ENCODE assay signal across 8 cellular contexts in the genomic region with DNA sequence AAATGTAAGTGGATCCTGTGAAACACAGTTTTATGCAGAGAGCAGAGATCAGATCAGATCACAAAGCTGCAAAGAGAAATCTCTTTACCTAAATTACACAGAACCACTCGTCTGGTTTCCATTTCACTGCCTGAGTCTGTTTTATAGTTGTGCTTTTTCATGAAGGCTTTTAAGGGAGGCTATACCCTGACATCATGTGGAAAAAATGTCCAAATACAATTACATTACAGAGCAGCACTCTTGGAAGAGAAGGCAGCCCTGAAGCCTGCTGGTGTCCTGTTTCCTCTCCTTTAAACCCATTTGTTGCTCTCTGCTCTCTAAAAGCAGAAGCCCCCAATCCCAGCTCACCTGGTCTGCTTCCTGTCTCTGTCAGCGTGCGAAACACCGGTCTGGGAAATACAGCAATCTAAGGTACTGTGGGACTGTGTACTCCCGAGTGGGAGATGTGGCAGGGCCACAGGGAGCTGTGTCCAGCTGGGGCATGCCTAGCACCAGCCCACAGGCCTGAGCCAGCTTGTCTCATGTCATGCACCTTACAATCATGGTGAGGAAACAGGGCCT. TPM values are rescaled to one million over a fixed set of nuclear protein-coding genes. Genes with fewer than 3 reads are reported as not detected.
DNase-seq lines count a peak whose midpoint lies in the region; ATAC-seq, FAIRE-seq and TF ChIP-seq lines count a peak whose summit lies in the region.

No MANE protein-coding gene starts in this region.

- 40 to 56% (median 47%) methylated on average over 5 of the region's 5 CpGs for WGBS in heart left ventricle, 4 donors
- 65 to 72% methylated on average over 5 of the region's 5 CpGs for WGBS in sigmoid colon, 2 donors
- WGBS in small intestine, 3 donors = 59 to 85% (median 84%) methylated on average over 5 of the region's 5 CpGs

- H3K36me3 ChIP-seq in adipocyte (ENCODE audit: control insufficient read depth, insufficient read depth, low read length, severe bottlenecking) (peaks cover 3% of the 10 kb centered on the region), heart left ventricle (no peaks in the 10 kb centered on the region), sigmoid colon (no peaks in the 10 kb centered on the region), small intestine (ENCODE audit: control insufficient read depth in 2 of 2, insufficient read depth in 2 of 2, low read length in 2 of 2) (peaks cover 0 to 2% of the 10 kb centered on the region in 2 donors)

- TF ChIP-seq CTCF in heart left ventricle (IDR thresholded peaks at IDR 0.05) = no peak
- TF ChIP-seq CTCF in sigmoid colon (IDR thresholded peaks at IDR 0.05) = no peak

- TF ChIP-seq EP300 in sigmoid colon (IDR thresholded peaks at IDR 0.05) = no peak

- TF ChIP-seq POLR2A in heart left ventricle (IDR thresholded peaks at IDR 0.05) (no peak), sigmoid colon (IDR thresholded peaks at IDR 0.05) (no peak)

- no peak for FAIRE-seq in small intestine (lab: Jason Lieb, UNC)

- no peaks in the 10 kb centered on the region for H3K9me3 ChIP-seq in adipocyte (ENCODE audit: control insufficient read depth, low read length)
- H3K9me3 ChIP-seq in heart left ventricle = no peaks in the 10 kb centered on the region
- no peaks in the 10 kb centered on the region for H3K9me3 ChIP-seq in sigmoid colon
- H3K9me3 ChIP-seq in small intestine (ENCODE audit: control insufficient read depth, low read depth) = no peaks in the 10 kb centered on the region

- peaks cover 17% of the 10 kb centered on the region for H3K4me1 ChIP-seq in adipocyte (ENCODE audit: control insufficient read depth, insufficient read depth, low read length)
- H3K4me1 ChIP-seq in heart left ventricle = peaks cover 0 to 25% (median 16%) of the 10 kb centered on the region in 12 donors
- H3K4me1 ChIP-seq in sigmoid colon = peaks cover 0 to 44% (median 31%) of the 10 kb centered on the region in 4 donors
- H3K4me1 ChIP-seq in small intestine (ENCODE audit: control insufficient read depth in 2 of 2, insufficient read depth in 1 of 2, low read depth in 1 of 2, low read length in 1 of 2) = no peaks in the 10 kb centered on the region

- ATAC-seq in heart left ventricle (peak in 3 of 4 donors; percentile 69 to 85 (median 82)), HG02840 (IDR thresholded peaks at IDR 0.05; ENCODE audit: low FRiP score, unreplicated experiment) (no peak)

- H3K27ac ChIP-seq in heart left ventricle (peak overlapping the region in 11 of 12 donors; percentile 38 to 90 (median 73)), sigmoid colon (peak overlapping the region; percentile 84 to 93 (median 88)), small intestine (ENCODE audit: low read depth in 1 of 2, low read length in 1 of 2) (peak overlapping the region in 1 of 2 donors; percentile 54)

- H3K9ac ChIP-seq in adipocyte (ENCODE audit: low read length) = peak overlapping the region; percentile 69

- peak; percentile 76 for DNase-seq in EL
- peak; percentile 91 for DNase-seq in adipocyte (ENCODE audit: low read depth)
- no peak for DNase-seq in heart left ventricle
- no peak for DNase-seq in sigmoid colon
- DNase-seq in GM19238 (ENCODE audit: insufficient read length, low spot score) = no peak
- DNase-seq in putamen (ENCODE audit: low spot score) = no peak
- no peak for DNase-seq in small intestine

- H3K4me3 ChIP-seq in adipocyte (ENCODE audit: low read length) (no peak overlapping the region), heart left ventricle (no peak overlapping the region), sigmoid colon (no peak overlapping the region), small intestine (ENCODE audit: low read depth in 1 of 2, low read length in 2 of 2) (no peak overlapping the region)

- intact Hi-C loops in heart left ventricle (cut with DNase I) = no loop called here
- intact Hi-C loops in sigmoid colon (cut with DNase I) = loop anchor here (5.0 kb wide), 2 partner anchors 96 to 216 kb away; no protein-coding TSS in a partner anchor

- H3K27me3 ChIP-seq in adipocyte (replicated peaks; ENCODE audit: control insufficient read depth, insufficient read depth, low read length) (no peaks in the 10 kb centered on the region), heart left ventricle (no peaks in the 10 kb centered on the region), sigmoid colon (no peaks in the 10 kb centered on the region), small intestine (ENCODE audit: control insufficient read depth in 2 of 2, insufficient read depth in 2 of 2, low read length in 2 of 2) (no peaks in the 10 kb centered on the region)

RNA-seq across cellular contexts. Expression of gene ZFP36L2, which starts 24.8 kb away (rescaled TPM):
- 10 to 100 TPM; 28.8 to 94.4 (median 44.9) TPM for total RNA-seq in heart left ventricle
- polyA plus RNA-seq in heart left ventricle = 10 to 100 TPM; 29.2 to 29.5 TPM
- total RNA-seq in sigmoid colon = 100 to 1,000 TPM in 1 of 4 donors, 10 to 100 TPM in 3; 59.8 to 115 (median 72.3) TPM
- 100 to 1,000 TPM in 2 of 3 donors, 10 to 100 TPM in 1; 97.3 to 120 (median 116) TPM for polyA plus RNA-seq in sigmoid colon
- polyA plus RNA-seq in small intestine = 10 to 100 TPM; 62.1 to 98.9 (median 98.8) TPM

Comparison
In these comparisons a context has a peak if more than half of its experiments do, and no peak if none do; other contexts are left out.
1. DNase-seq: peak in EL (single experiment) and adipocyte (single experiment); none in heart left ventricle (0 of 5), sigmoid colon (single experiment), GM19238 (single experiment), putamen (single experiment) and small intestine (single experiment).